ENCODE assay signal across 15 cellular contexts in the genomic region with DNA sequence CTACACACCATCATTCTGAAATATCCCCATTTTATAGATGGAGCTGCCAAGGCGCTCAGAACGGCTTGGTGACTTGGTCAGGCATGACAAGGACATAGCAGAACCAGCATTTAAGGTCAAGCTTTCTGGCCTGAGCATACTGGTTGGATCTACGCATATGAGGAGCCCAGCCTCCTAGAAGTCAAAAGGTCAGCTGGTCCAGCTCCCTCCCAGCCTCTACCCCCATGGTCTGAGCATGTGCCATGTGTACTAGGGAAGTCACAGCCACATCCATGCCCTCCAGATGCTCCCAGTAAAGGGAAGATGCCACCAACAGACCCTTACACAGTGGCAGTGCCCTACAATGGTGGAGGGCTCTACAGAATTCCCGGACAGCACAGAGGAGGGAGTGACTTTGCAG.
DNase-seq lines count a peak whose midpoint lies in the region; FAIRE-seq and TF ChIP-seq lines count a peak whose summit lies in the region.
"Had no signal": no experiment of that assay in that cellular context is flagged by ENCODE, and none has a peak within 500 bp of the region (broad histone marks: within the 10 kb centered on the region; RNA-seq: fewer than 3 reads in every experiment).

No MANE protein-coding gene starts in this region.

- no peak for TF ChIP-seq EP300 in H1 (IDR thresholded peaks at IDR 0.05; ENCODE audit: borderline replicate concordance in 1 of 2, low read depth in 2 of 2, low read length in 2 of 2)
- no peak for TF ChIP-seq EP300 in transverse colon (IDR thresholded peaks at IDR 0.05; ENCODE audit: low read depth)

- H3K4me3 ChIP-seq in H1 (ENCODE audit: extremely low read depth in 1 of 4, insufficient read depth in 2 of 4, low read depth in 3 of 4, low read length in 4 of 4) (no peak overlapping the region), neuronal stem cell (ENCODE audit: low read length in 2 of 2) (no peak overlapping the region), transverse colon (no peak overlapping the region)
- H3K4me3 ChIP-seq: BLaER1, GM23338 had no signal

- no peak overlapping the region for H3K4ac ChIP-seq in H1 (replicated peaks; ENCODE audit: insufficient read length, low read depth, low read length)
- H3K4ac ChIP-seq in neuronal stem cell (ENCODE audit: low read length), result no peak overlapping the region

- FAIRE-seq in H1 (lab: Jason Lieb, UNC), result no peak
- FAIRE-seq: GM12891 had no signal

- H3K9ac ChIP-seq in H1 (replicated peaks in 1 of 4; ENCODE audit: extremely low read depth in 1 of 4, low read depth in 3 of 4, low read length in 3 of 4) (no peak overlapping the region; a peak in 1 of 7 replicates), neuronal stem cell (ENCODE audit: low read depth, low read length, poor library complexity) (no peak overlapping the region)
- H3K9ac ChIP-seq: BLaER1 had no signal

- no peaks in the 10 kb centered on the region for H3K79me2 ChIP-seq in H1 (ENCODE audit: control insufficient read depth in 1 of 2, insufficient read depth in 2 of 2, low read length in 2 of 2)

- no peak overlapping the region for H2BK5ac ChIP-seq in H1 (ENCODE audit: low read depth, low read length)
- H2BK5ac ChIP-seq in neuronal stem cell (ENCODE audit: low read length), result no peak overlapping the region

- H3K14ac ChIP-seq in H1 (ENCODE audit: insufficient read length) (no peak overlapping the region), neuronal stem cell (ENCODE audit: low read length) (no peak overlapping the region)

- H3K18ac ChIP-seq in H1 (ENCODE audit: extremely low read depth, low read length) (no peak overlapping the region; the same call in 1 of the 2 replicates), neuronal stem cell (ENCODE audit: low read length) (peak overlapping the region; percentile 9)

- in situ Hi-C loops in ACHN (cut with HindIII; ENCODE audit: low pct_ligation_motif_present, low pct_unique_long_range_greater_than_20kb, low sequenced_read_pairs), result no loop called here
- in situ Hi-C loops in transverse colon (cut with MboI; ENCODE audit: low pct_ligation_motif_present in 1 of 4, low pct_unique_long_range_greater_than_20kb in 1 of 4, low sequenced_read_pairs in 3 of 4), result no loop called here

- H3K79me1 ChIP-seq in H1 (ENCODE audit: low read depth, low read length) (no peaks in the 10 kb centered on the region), neuronal stem cell (ENCODE audit: low read depth, low read length) (peaks cover 2% of the 10 kb centered on the region)

- H3K23ac ChIP-seq in H1 (ENCODE audit: insufficient read length), result no peak overlapping the region
- H3K23ac ChIP-seq in neuronal stem cell (ENCODE audit: low read depth, low read length, poor library complexity), result no peak overlapping the region

- H2AK5ac ChIP-seq in H1 (ENCODE audit: low read depth, low read length), result no peak overlapping the region
- no peak overlapping the region for H2AK5ac ChIP-seq in neuronal stem cell (ENCODE audit: low read depth, low read length)

- no peaks in the 10 kb centered on the region for H3K36me3 ChIP-seq in H1 (ENCODE audit: control insufficient read depth in 2 of 4, insufficient read depth in 4 of 4, low read length in 3 of 4)
- no peaks in the 10 kb centered on the region for H3K36me3 ChIP-seq in neuronal stem cell (replicated peaks in 1 of 2; ENCODE audit: control insufficient read depth in 2 of 2, insufficient read depth in 2 of 2, low read length in 2 of 2)
- H3K36me3 ChIP-seq in transverse colon, result no peaks in the 10 kb centered on the region
- H3K36me3 ChIP-seq: BLaER1 had no signal

- TF ChIP-seq POLR2A in H1 (IDR thresholded peaks at IDR 0.05; ENCODE audit: control extremely low read depth in 1 of 2, low read depth in 2 of 2, low read length in 2 of 2) (no peak), transverse colon (IDR thresholded peaks at IDR 0.05) (no peak)

- H2BK120ac ChIP-seq in H1 (replicated peaks; ENCODE audit: low read depth, low read length) (no peak overlapping the region), neuronal stem cell (ENCODE audit: low read depth, low read length) (no peak overlapping the region)

- peaks cover 4% of the 10 kb centered on the region; the same call in 1 of the 2 replicates for H3K23me2 ChIP-seq in H1 (ENCODE audit: low read depth, low read length)

- DNase-seq in H1 (ENCODE audit: low read depth in 1 of 2, low spot score in 2 of 2) (no peak), neuronal stem cell (ENCODE audit: low spot score) (no peak), NCI-H1092 treated with DMSO at 0.1 percent for 48 hours (lab: John Stamatoyannopoulos, UW) (no peak), ACHN (no peak), hippocampal formation (lab: John Stamatoyannopoulos, UW) (no peak), transverse colon (no peak)
- DNase-seq: CD8-positive, alpha-beta T cell; DND-41; NCI-H446 treated with DMSO at 0.1 percent for 48 hours; PC-3; SHP77 had no signal

- H2BK12ac ChIP-seq in H1 (ENCODE audit: low read depth, low read length) (no peak overlapping the region; the same call in 1 of the 2 replicates), neuronal stem cell (ENCODE audit: low read length) (no peak overlapping the region)

- H3K4me2 ChIP-seq in H1 (ENCODE audit: insufficient read depth in 1 of 2, low read depth in 2 of 2, low read length in 2 of 2), result no peak overlapping the region
- H3K4me2 ChIP-seq in neuronal stem cell (ENCODE audit: insufficient read depth, low read length, poor library complexity, severe bottlenecking), result no peak overlapping the region
- H3K4me2 ChIP-seq: GM23338 had no signal

- no peaks in the 10 kb centered on the region for H4K20me1 ChIP-seq in H1 (replicated peaks in 1 of 2; ENCODE audit: control insufficient read depth in 1 of 2, insufficient read depth in 2 of 2, low read length in 2 of 2)
- H4K20me1 ChIP-seq: BLaER1 had no signal

- peaks cover 9 to 34% (median 18%) of the 10 kb centered on the region in 4 experiments for H3K4me1 ChIP-seq in H1 (replicated peaks in 1 of 4; ENCODE audit: control insufficient read depth in 3 of 4, insufficient read depth in 4 of 4, low read length in 3 of 4)
- peaks cover 34 to 38% of the 10 kb centered on the region in 2 donors for H3K4me1 ChIP-seq in neuronal stem cell (ENCODE audit: control insufficient read depth in 2 of 2, insufficient read depth in 1 of 2, low read depth in 1 of 2, low read length in 2 of 2)
- H3K4me1 ChIP-seq in transverse colon, result peaks cover 0 to 16% (median 6%) of the 10 kb centered on the region in 4 donors

- peak overlapping the region; percentile 6; the same call in 1 of the 2 replicates for H2BK20ac ChIP-seq in H1 (ENCODE audit: low read length)

- no peak for TF ChIP-seq CTCF in H1 (IDR thresholded peaks at IDR 0.05; ENCODE audit: control extremely low read depth in 1 of 3, insufficient read depth in 1 of 3, low read depth in 1 of 3, low read length in 3 of 3)
- TF ChIP-seq CTCF in transverse colon (IDR thresholded peaks at IDR 0.05), result no peak

- H3K56ac ChIP-seq in H1 (replicated peaks; ENCODE audit: insufficient read length, low read depth, low read length), result no peak overlapping the region

- POLR2A ChIA-PET in H1 (lab: Charles Lee; ENCODE audit: partially characterized antibody), result no interaction called here

- H4K91ac ChIP-seq in H1 (replicated peaks; ENCODE audit: insufficient read length, low read length) (no peak overlapping the region), neuronal stem cell (ENCODE audit: low read depth, low read length, poor library complexity) (no peak overlapping the region)

- H2BK15ac ChIP-seq in H1 (ENCODE audit: low read length) (no peak overlapping the region), neuronal stem cell (ENCODE audit: low read length) (no peak overlapping the region)

- peak overlapping the region; percentile 97 for H3K27ac ChIP-seq in angular gyrus (ENCODE audit: low read depth, low read length)
- H3K27ac ChIP-seq in H1 (ENCODE audit: low read depth, low read length), result no peak overlapping the region
- H3K27ac ChIP-seq in neuronal stem cell (replicated peaks; ENCODE audit: low read length), result no peak overlapping the region
- no peak overlapping the region for H3K27ac ChIP-seq in transverse colon
- H3K27ac ChIP-seq: BLaER1 had no signal

- intact Hi-C loops in transverse colon (cut with DNase I; ENCODE audit: low total_unique reads), result no loop called here

- CTCF ChIA-PET in H1 (lab: Charles Lee; ENCODE audit: partially characterized antibody), result interaction anchor here (0.8 to 4.5 kb wide), 8 partner anchors 11 to 123 kb away, joined by 3 to 18 read pairs (median 8); no protein-coding TSS in a partner anchor

- no peak for TF ChIP-seq RAD21 in H1 (IDR thresholded peaks at IDR 0.05 in 1 of 2, conservative IDR thresholded peaks at IDR 0.05 in 1 of 2; ENCODE audit: low read depth in 2 of 2, low read length in 2 of 2)

- H3K9me3 ChIP-seq in H1 (ENCODE audit: insufficient read depth in 2 of 2, low read depth in 1 of 2, low read length in 1 of 2), result no peaks in the 10 kb centered on the region
- no peaks in the 10 kb centered on the region for H3K9me3 ChIP-seq in neuronal stem cell (replicated peaks in 1 of 2; ENCODE audit: control insufficient read depth in 2 of 2, insufficient read depth in 1 of 2, low read depth in 1 of 2, low read length in 2 of 2)
- no peaks in the 10 kb centered on the region for H3K9me3 ChIP-seq in transverse colon
- H3K9me3 ChIP-seq: BLaER1 had no signal

- 76% methylated on average over 4 of the region's 4 CpGs; no CpG with 5 or more reads in 1 of the 2 experiments for WGBS in H1 (ENCODE audit: extremely low coverage in 1 of 2, insufficient coverage in 1 of 2, insufficient read length in 1 of 2, insufficient replicate concordance in 2 of 2, low coverage in 1 of 2, low lambda C conversion rate in 2 of 2, missing lambda C conversion rate in 1 of 2), 2 experiments
- WGBS in neuronal stem cell (ENCODE audit: extremely low coverage in 2 of 2, insufficient read length in 2 of 2, insufficient replicate concordance in 1 of 2), 2 donors, result no CpG with 5 or more reads among the region's 4 CpGs
- 87% methylated on average over 4 of the region's 4 CpGs; no CpG with 5 or more reads in 1 of the 2 donors for WGBS in transverse colon (ENCODE audit: low coverage in 1 of 2), 2 donors

- no peaks in the 10 kb centered on the region for H3K27me3 ChIP-seq in H1 (replicated peaks in 1 of 4; ENCODE audit: control insufficient read depth in 3 of 4, extremely low read depth in 1 of 4, insufficient read depth in 3 of 4, low read length in 3 of 4)
- peaks cover 0 to 8% (median 0%) of the 10 kb centered on the region in 3 experiments for H3K27me3 ChIP-seq in neuronal stem cell (ENCODE audit: control insufficient read depth in 3 of 3, insufficient read depth in 3 of 3, low read depth in 1 of 3, low read length in 3 of 3)
- H3K27me3 ChIP-seq in transverse colon, result no peaks in the 10 kb centered on the region
- H3K27me3 ChIP-seq: BLaER1 had no signal

- no peak overlapping the region for H4K5ac ChIP-seq in H1 (ENCODE audit: insufficient read length, low read depth, low read length)

- H2AFZ ChIP-seq in H1 (ENCODE audit: low read length), result no peak overlapping the region
- H2AFZ ChIP-seq in neuronal stem cell (ENCODE audit: low read length), result no peak overlapping the region
- H2AFZ ChIP-seq: GM23338 had no signal

- H4K8ac ChIP-seq in H1 (ENCODE audit: extremely low read depth, insufficient read depth, low read length), result no peak overlapping the region
- no peak overlapping the region for H4K8ac ChIP-seq in neuronal stem cell (ENCODE audit: low read depth, low read length)

TF ChIP-seq in H1, 55 proteins besides CTCF, POLR2A, EP300 and RAD21 (continues in another document):
- TF ChIP-seq NANOG (IDR thresholded peaks at IDR 0.05; ENCODE audit: insufficient read depth, low read depth, low read length, poor library complexity, severe bottlenecking), result no peak
